8 cellular contexts compared by ENCODE assay signal in the genomic region with DNA sequence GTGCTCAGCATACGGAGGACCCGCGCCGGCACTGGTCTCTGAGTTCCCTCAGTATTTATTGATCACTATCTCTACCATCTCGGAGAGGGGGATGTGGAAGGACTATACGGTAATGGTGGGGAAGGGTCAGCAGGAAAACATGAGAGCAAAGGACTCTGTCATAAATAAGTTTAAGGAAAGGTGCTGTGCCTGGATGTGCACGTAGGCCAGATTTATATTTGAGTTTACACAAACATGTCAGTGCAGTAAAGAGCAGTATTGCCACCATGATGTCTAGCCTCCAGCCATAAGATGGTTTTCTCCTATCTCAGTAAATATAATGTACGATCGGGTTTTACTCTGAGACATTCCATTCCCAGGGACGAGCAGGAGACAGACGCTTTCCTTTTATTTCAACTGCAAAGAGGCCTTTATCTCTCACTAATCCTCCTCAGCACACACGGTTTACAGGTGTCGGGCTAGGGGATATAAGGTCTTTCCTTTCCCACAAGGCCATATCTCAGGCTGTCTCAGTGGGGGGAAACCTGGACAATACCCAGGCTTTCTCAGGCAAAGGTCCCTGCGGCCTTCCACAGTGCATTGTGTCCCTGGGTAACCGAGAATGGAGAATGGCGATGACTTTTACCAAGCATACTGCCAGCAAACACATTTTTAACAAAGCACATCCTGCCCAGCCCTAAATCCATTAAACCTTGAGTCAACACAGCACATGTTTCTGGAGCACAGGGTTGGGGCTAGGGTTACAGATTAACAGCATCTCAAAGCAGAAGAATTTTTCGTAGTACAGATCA. TPM values are rescaled to one million over a fixed set of nuclear protein-coding genes. Genes with fewer than 3 reads are reported as not detected.
A peak's percentile ranks its signal among the peaks of the same experiment; 100 is the strongest.
DNase-seq lines count a peak whose midpoint lies in the region; ATAC-seq and TF ChIP-seq lines count a peak whose summit lies in the region.
"Not testable (repeated sequence)": the region's sequence is repeated elsewhere in the genome, so short reads cannot be mapped to it uniquely, and the experiment has no call there.

No MANE protein-coding gene starts in this region.

- H3K36me3 ChIP-seq in HUES64 (ENCODE audit: insufficient read depth, low read length) (peaks cover 12% of the 10 kb centered on the region), WERI-Rb-1 (peaks cover 21% of the 10 kb centered on the region)
- not testable (repeated sequence) for H3K36me3 ChIP-seq in neural progenitor cell, upper lobe of right lung

- H3K9me3 Mint-ChIP-seq in Calu3 (ENCODE audit: low read depth, unreplicated experiment), result not testable (repeated sequence)
- H3K9me3 Mint-ChIP-seq in endothelial cell (ENCODE audit: unreplicated experiment) (peaks cover 11% of the 10 kb centered on the region), neural progenitor cell (peaks cover 44% of the 10 kb centered on the region)

- peaks cover 24% of the 10 kb centered on the region for H3K4me1 Mint-ChIP-seq in Calu3 (ENCODE audit: low read depth, unreplicated experiment)
- peaks cover 26% of the 10 kb centered on the region for H3K4me1 Mint-ChIP-seq in endothelial cell (ENCODE audit: unreplicated experiment)
- H3K4me1 Mint-ChIP-seq in neural progenitor cell, result peaks cover 10% of the 10 kb centered on the region

- H4K20me1 ChIP-seq in neural progenitor cell (ENCODE audit: low read depth), result not testable (repeated sequence)

- not testable (repeated sequence) for H2AFZ ChIP-seq in neural progenitor cell (replicated peaks)

- H3K4me3 Mint-ChIP-seq in Calu3 (ENCODE audit: low read depth, unreplicated experiment) (peak overlapping the region; percentile 27), endothelial cell (ENCODE audit: unreplicated experiment) (peak overlapping the region; percentile 34)
- H3K4me3 Mint-ChIP-seq in neural progenitor cell, result not testable (repeated sequence)

- DNase-seq in Calu3, result peak; percentile 70
- peak; percentile 81 for DNase-seq in NCI-H748 (lab: John Stamatoyannopoulos, UW; ENCODE audit: unreplicated experiment)
- peak; percentile 82 for DNase-seq in WERI-Rb-1
- DNase-seq in endothelial cell (ENCODE audit: low spot score); upper lobe of right lung: not testable (repeated sequence)
- DNase-seq in left kidney (ENCODE audit: low read depth, low spot score), result peak; percentile 41
- DNase-seq in neural progenitor cell (ENCODE audit: low spot score), result peak; percentile 54

- CTCF ChIA-PET in Calu3 (lab: Charles Lee), result not testable (repeated sequence)

- intact Hi-C loops in Calu3 (cut with micrococcal nuclease; ENCODE audit: unreplicated experiment), result loop anchor here (2.0 to 10.0 kb wide), 4 partner anchors 22 to 250 kb away; a partner anchor contains a TSS
- intact Hi-C loops in upper lobe of right lung (cut with DNase I), result not testable (repeated sequence)

- not testable (repeated sequence) for TF ChIP-seq CTCF in Calu3 (IDR thresholded peaks at IDR 0.05; ENCODE audit: unreplicated experiment); WERI-Rb-1 (IDR thresholded peaks at IDR 0.05; ENCODE audit: low read depth, low read length); endothelial cell (IDR thresholded peaks at IDR 0.05; ENCODE audit: unreplicated experiment); neural progenitor cell (IDR thresholded peaks at IDR 0.05); upper lobe of right lung (IDR thresholded peaks at IDR 0.05)

- H3K9me3 ChIP-seq in HUES64 (ENCODE audit: insufficient read depth, low read depth, low read length) (peaks cover 20% of the 10 kb centered on the region), WERI-Rb-1 (ENCODE audit: severe bottlenecking) (peaks cover 35% of the 10 kb centered on the region), neural progenitor cell (ENCODE audit: low read depth) (peaks cover 11% of the 10 kb centered on the region), upper lobe of right lung (peaks cover 24% of the 10 kb centered on the region)

- H3K79me2 ChIP-seq in neural progenitor cell (ENCODE audit: low read depth), result peaks cover 11% of the 10 kb centered on the region

- H3K36me3 Mint-ChIP-seq in Calu3 (ENCODE audit: insufficient read depth, unreplicated experiment) (peaks cover 61% of the 10 kb centered on the region), endothelial cell (ENCODE audit: low read depth, unreplicated experiment) (peaks cover 28% of the 10 kb centered on the region), neural progenitor cell (peaks cover 25% of the 10 kb centered on the region)

- not testable (repeated sequence) for H3K4me3 ChIP-seq in HUES64 (ENCODE audit: low read length); neural progenitor cell; upper lobe of right lung
- H3K4me3 ChIP-seq in WERI-Rb-1 (ENCODE audit: low read depth, low read length), result peak overlapping the region; percentile 37

- 75% methylated on average over 13 of the region's 17 CpGs for WGBS in HUES64

- H3K27ac ChIP-seq in HUES64 (ENCODE audit: low read depth, low read length) (peak overlapping the region; percentile 78), WERI-Rb-1 (peak overlapping the region; percentile 91), upper lobe of right lung (peak overlapping the region; percentile 42)
- not testable (repeated sequence) for H3K27ac ChIP-seq in neural progenitor cell

- not testable (repeated sequence) for H3K27me3 ChIP-seq in HUES64 (ENCODE audit: insufficient read depth, low read length); WERI-Rb-1 (ENCODE audit: insufficient read depth, low read depth, severe bottlenecking); neural progenitor cell; upper lobe of right lung

- peaks cover 54% of the 10 kb centered on the region for H3F3A ChIP-seq in neural progenitor cell (ENCODE audit: low read depth)

- not testable (repeated sequence) for H3K27me3 Mint-ChIP-seq in Calu3 (ENCODE audit: unreplicated experiment); endothelial cell (ENCODE audit: unreplicated experiment)
- H3K27me3 Mint-ChIP-seq in neural progenitor cell (ENCODE audit: insufficient read depth, low read depth), result peaks cover 13% of the 10 kb centered on the region

- H3K4me1 ChIP-seq in HUES64 (ENCODE audit: insufficient read depth, low read length) (peaks cover 27% of the 10 kb centered on the region), neural progenitor cell (peaks cover 11% of the 10 kb centered on the region)
- not testable (repeated sequence) for H3K4me1 ChIP-seq in upper lobe of right lung

- H3K9ac ChIP-seq in HUES64 (ENCODE audit: low read depth, low read length), result peak overlapping the region; percentile 39; the same call in 1 of the 2 replicates
- H3K9ac ChIP-seq in neural progenitor cell, result not testable (repeated sequence)

- BruUV-seq in Calu3 (replicated peaks; lab: Mats Ljungman, UMichigan), result not testable (repeated sequence)

- H3K27ac Mint-ChIP-seq in Calu3 (ENCODE audit: unreplicated experiment) (peak overlapping the region; percentile 90), endothelial cell (ENCODE audit: unreplicated experiment) (peak overlapping the region; percentile 81)
- H3K27ac Mint-ChIP-seq in neural progenitor cell, result not testable (repeated sequence)

- peak overlapping the region; percentile 19 for H3K4me2 ChIP-seq in neural progenitor cell

- not testable (repeated sequence) for ATAC-seq in upper lobe of right lung

RNA-seq across cellular contexts. Expression of a gene that starts 17.8 kb away (rescaled TPM):
- total RNA-seq in Calu3 (2022), result 16.5 and 17.5 TPM in 2 replicates
- polyA plus RNA-seq in HUES64 (2013, experiment 1 of 2), result 8.7 TPM
- polyA plus RNA-seq in HUES64 (2013, experiment 2 of 2), result 8.5 TPM
- total RNA-seq in endothelial cell (ENCODE audit: unreplicated experiment), result 16.5 TPM
- 22.9 and 27.7 TPM in 2 replicates for total RNA-seq in neural progenitor cell (ENCODE audit: low replicate concordance)
- total RNA-seq in upper lobe of right lung, result 9.8 TPM

RNA-seq across cellular contexts. Expression of a gene that starts 21.7 kb away (rescaled TPM):
- total RNA-seq in Calu3 (2022) (25.5 and 27.0 TPM in 2 replicates), endothelial cell (ENCODE audit: unreplicated experiment) (12.2 TPM), neural progenitor cell (ENCODE audit: low replicate concordance) (8.9 and 11.6 TPM in 2 replicates), upper lobe of right lung (9.1 TPM)
- polyA plus RNA-seq in HUES64 (2013, experiment 1 of 2), result 4.9 TPM
- 5.3 TPM for polyA plus RNA-seq in HUES64 (2013, experiment 2 of 2)

RNA-seq across cellular contexts. Expression of a gene that starts 47.5 kb away (rescaled TPM):
- 2.5 and 7.8 TPM in 2 replicates for total RNA-seq in Calu3 (2022)
- polyA plus RNA-seq in HUES64 (2013, experiment 1 of 2), result 13.9 TPM
- 17.0 TPM for polyA plus RNA-seq in HUES64 (2013, experiment 2 of 2)
- 34.7 TPM for total RNA-seq in endothelial cell (ENCODE audit: unreplicated experiment)
- 30.1 and 35.5 TPM in 2 replicates for total RNA-seq in neural progenitor cell (ENCODE audit: low replicate concordance)
- 19.0 TPM for total RNA-seq in upper lobe of right lung
